ENCODE assay signal across 23 cellular contexts in genomic region chr22:30219668-30220278, GRCh38. TPM values are rescaled to one million over a fixed set of nuclear protein-coding genes. Genes with fewer than 3 reads are reported as not detected.
DNase-seq lines count a peak whose midpoint lies in the region; ATAC-seq and TF ChIP-seq lines count a peak whose summit lies in the region.
"Had no signal": no experiment of that assay in that cellular context is flagged by ENCODE, and none has a peak within 500 bp of the region (broad histone marks: within the 10 kb centered on the region; RNA-seq: fewer than 3 reads in every experiment).

No MANE protein-coding gene starts in this region.

- no peaks in the 10 kb centered on the region for H4K20me1 ChIP-seq in DND-41 (ENCODE audit: insufficient read depth, low read length)

- peaks cover 68% of the 10 kb centered on the region for H3K4me1 Mint-ChIP-seq in T-helper 2 cell treated with Interferon-gamma antibody and Interleukin-4, amounts not matched to agents 5 μg/mL and 100 μg/mL, for 36 hours (ENCODE audit: low read depth)
- peaks cover 75% of the 10 kb centered on the region for H3K4me1 Mint-ChIP-seq in activated T-helper 1 cell treated with anti-CD3 and anti-CD28 coated beads, Interleukin-12 subunit alpha, Interleukin-12 subunit beta, Interleukin-2, Interleukin-4 antibody, amounts not matched to agents 30 ng/mL and 10 ng/mL and 1 ng/mL, durations not matched to agents 14 hours and 24 hours and 36 hours (ENCODE audit: low read depth)
- peaks cover 35 to 60% (median 48%) of the 10 kb centered on the region in 4 donors for H3K4me1 Mint-ChIP-seq in naive thymus-derived CD8-positive, alpha-beta T cell

- peak overlapping the region; percentile 62 for H3K4me3 Mint-ChIP-seq in T-helper 2 cell treated with Interferon-gamma antibody and Interleukin-4, amounts not matched to agents 5 μg/mL and 100 μg/mL, for 36 hours
- H3K4me3 Mint-ChIP-seq in activated T-helper 1 cell treated with anti-CD3 and anti-CD28 coated beads, Interleukin-12 subunit alpha, Interleukin-12 subunit beta, Interleukin-2, Interleukin-4 antibody, amounts not matched to agents 30 ng/mL and 10 ng/mL and 1 ng/mL, durations not matched to agents 14 hours and 24 hours and 36 hours, result no peak overlapping the region
- peak overlapping the region in 8 of 10 donors; percentile 16 to 86 (median 78) for H3K4me3 Mint-ChIP-seq in naive thymus-derived CD8-positive, alpha-beta T cell

- ATAC-seq in DND-41 (ENCODE audit: insufficient read depth, low read depth) (no peak), HG02623 (IDR thresholded peaks at IDR 0.05; ENCODE audit: unreplicated experiment) (no peak)
- ATAC-seq in naive thymus-derived CD8-positive, alpha-beta T cell, result no peak

- no peak for DNase-seq in T-helper 2 cell treated with Interferon-gamma antibody and Interleukin-4, amounts not matched to agents 5 μg/mL and 100 μg/mL, for 36 hours (ENCODE audit: low spot score)
- DNase-seq in T-helper 2 cell (no peak), DND-41 (peak; percentile 39), NCI-H146 treated with DMSO at 0.1 percent for 48 hours (lab: John Stamatoyannopoulos, UW; ENCODE audit: unreplicated experiment) (no peak), cerebellar nuclear complex (lab: John Stamatoyannopoulos, UW) (no peak)
- no peak for DNase-seq in activated T-helper 1 cell treated with anti-CD3 and anti-CD28 coated beads, Interleukin-12 subunit alpha, Interleukin-12 subunit beta, Interleukin-2, Interleukin-4 antibody, amounts not matched to agents 30 ng/mL and 10 ng/mL and 1 ng/mL, durations not matched to agents 14 hours and 24 hours and 36 hours (ENCODE audit: low spot score)
- no peak for DNase-seq in naive thymus-derived CD8-positive, alpha-beta T cell
- DNase-seq: 8988T; effector CD4-positive, alpha-beta T cell; foreskin melanocyte; NCI-H187 treated with DMSO at 0.1 percent for 48 hours; NCI-H2227 treated with DMSO at 0.1 percent for 48 hours; occipital lobe; PC-9; SIG-M5; spleen; stimulated activated CD4-positive, alpha-beta T cell treated with anti-CD3 and anti-CD28 coated beads, Interleukin-4, amount 100 ng/mL, for 4 hours had no signal

- H3K4me1 ChIP-seq in DND-41 (ENCODE audit: insufficient read depth, low read length), result peaks cover 57% of the 10 kb centered on the region

- no peaks in the 10 kb centered on the region for H3K36me3 ChIP-seq in DND-41 (ENCODE audit: insufficient read depth, low read length)
- H3K36me3 ChIP-seq: spleen had no signal

- H3K27me3 ChIP-seq in DND-41 (ENCODE audit: insufficient read depth, low read length, poor library complexity), result no peaks in the 10 kb centered on the region
- H3K27me3 ChIP-seq: hepatocyte, spleen had no signal

- H3K27ac ChIP-seq in DND-41 (ENCODE audit: low read length), result peak overlapping the region; percentile 86
- H3K27ac ChIP-seq: hepatocyte, PC-9, VCaP had no signal

- no peak overlapping the region for H3K4me3 ChIP-seq in DND-41 (ENCODE audit: low read depth in 1 of 2, low read length in 2 of 2)
- H3K4me3 ChIP-seq: hepatocyte, PC-9 had no signal

- no peaks in the 10 kb centered on the region for H3K9me3 Mint-ChIP-seq in T-helper 2 cell treated with Interferon-gamma antibody and Interleukin-4, amounts not matched to agents 5 μg/mL and 100 μg/mL, for 36 hours
- H3K9me3 Mint-ChIP-seq in activated T-helper 1 cell treated with anti-CD3 and anti-CD28 coated beads, Interleukin-12 subunit alpha, Interleukin-12 subunit beta, Interleukin-2, Interleukin-4 antibody, amounts not matched to agents 30 ng/mL and 10 ng/mL and 1 ng/mL, durations not matched to agents 14 hours and 24 hours and 36 hours, result no peaks in the 10 kb centered on the region
- H3K9me3 Mint-ChIP-seq in naive thymus-derived CD8-positive, alpha-beta T cell, result no peaks in the 10 kb centered on the region

- TF ChIP-seq CTCF in DND-41 (IDR thresholded peaks at IDR 0.05; ENCODE audit: borderline replicate concordance, extremely low read depth, low read length, poor library complexity, severe bottlenecking), result no peak

- peak overlapping the region; percentile 89 for H3K27ac Mint-ChIP-seq in T-helper 2 cell treated with Interferon-gamma antibody and Interleukin-4, amounts not matched to agents 5 μg/mL and 100 μg/mL, for 36 hours
- H3K27ac Mint-ChIP-seq in activated T-helper 1 cell treated with anti-CD3 and anti-CD28 coated beads, Interleukin-12 subunit alpha, Interleukin-12 subunit beta, Interleukin-2, Interleukin-4 antibody, amounts not matched to agents 30 ng/mL and 10 ng/mL and 1 ng/mL, durations not matched to agents 14 hours and 24 hours and 36 hours, result peak overlapping the region; percentile 89
- H3K27ac Mint-ChIP-seq in naive thymus-derived CD8-positive, alpha-beta T cell, result peak overlapping the region in 9 of 10 donors; percentile 20 to 94 (median 89)

- intact Hi-C loops in activated T-helper 1 cell treated with anti-CD3 and anti-CD28 coated beads, Interleukin-12 subunit alpha, Interleukin-12 subunit beta, Interleukin-2, Interleukin-4 antibody, amounts not matched to agents 30 ng/mL and 10 ng/mL and 1 ng/mL, durations not matched to agents 14 hours and 24 hours and 36 hours (cut with micrococcal nuclease), result loop anchor here (2.0 kb wide), 3 partner anchors 23 to 35 kb away; partner anchors contain the start of gene LIF

- peak overlapping the region; percentile 52 for H3K9ac ChIP-seq in DND-41 (ENCODE audit: low read depth, low read length)

- H3K36me3 Mint-ChIP-seq in T-helper 2 cell treated with Interferon-gamma antibody and Interleukin-4, amounts not matched to agents 5 μg/mL and 100 μg/mL, for 36 hours (ENCODE audit: low read depth), result peaks cover 1% of the 10 kb centered on the region
- H3K36me3 Mint-ChIP-seq in activated T-helper 1 cell treated with anti-CD3 and anti-CD28 coated beads, Interleukin-12 subunit alpha, Interleukin-12 subunit beta, Interleukin-2, Interleukin-4 antibody, amounts not matched to agents 30 ng/mL and 10 ng/mL and 1 ng/mL, durations not matched to agents 14 hours and 24 hours and 36 hours (ENCODE audit: low read depth), result no peaks in the 10 kb centered on the region
- no peaks in the 10 kb centered on the region for H3K36me3 Mint-ChIP-seq in naive thymus-derived CD8-positive, alpha-beta T cell

- H2AFZ ChIP-seq in DND-41 (ENCODE audit: low read depth, low read length), result no peak overlapping the region; the same call in 1 of the 2 replicates
- H2AFZ ChIP-seq: hepatocyte, PC-9 had no signal

- no peak overlapping the region for H3K4me2 ChIP-seq in DND-41 (ENCODE audit: insufficient read depth, low read length)
- H3K4me2 ChIP-seq: hepatocyte, PC-9 had no signal

- POLR2A ChIA-PET in naive thymus-derived CD8-positive, alpha-beta T cell (lab: Charles Lee), result interaction anchor here (0.6 kb wide), 1 partner anchor 1029 kb away, joined by 3 read pairs; no protein-coding TSS in a partner anchor

- no peaks in the 10 kb centered on the region for H3K9me3 ChIP-seq in DND-41 (ENCODE audit: insufficient read depth, low read length, severe bottlenecking)
- H3K9me3 ChIP-seq: spleen had no signal

- no peaks in the 10 kb centered on the region for H3K27me3 Mint-ChIP-seq in T-helper 2 cell treated with Interferon-gamma antibody and Interleukin-4, amounts not matched to agents 5 μg/mL and 100 μg/mL, for 36 hours (ENCODE audit: low read depth)
- H3K27me3 Mint-ChIP-seq in activated T-helper 1 cell treated with anti-CD3 and anti-CD28 coated beads, Interleukin-12 subunit alpha, Interleukin-12 subunit beta, Interleukin-2, Interleukin-4 antibody, amounts not matched to agents 30 ng/mL and 10 ng/mL and 1 ng/mL, durations not matched to agents 14 hours and 24 hours and 36 hours (ENCODE audit: insufficient read depth), result no peaks in the 10 kb centered on the region
- H3K27me3 Mint-ChIP-seq in naive thymus-derived CD8-positive, alpha-beta T cell, result no peaks in the 10 kb centered on the region

- H3K79me2 ChIP-seq in DND-41 (ENCODE audit: insufficient read depth, low read length), result no peaks in the 10 kb centered on the region
- H3K79me2 ChIP-seq: hepatocyte had no signal

RNA-seq across cellular contexts. Expression of gene LIF, which starts 26.8 kb away (rescaled TPM):
- total RNA-seq in activated T-helper 1 cell treated with anti-CD3 and anti-CD28 coated beads, Interleukin-12 subunit alpha, Interleukin-12 subunit beta, Interleukin-2, Interleukin-4 antibody, amounts not matched to agents 30 ng/mL and 10 ng/mL and 1 ng/mL, durations not matched to agents 14 hours and 24 hours and 36 hours, result 450 and 455 TPM in 2 replicates
- total RNA-seq in naive thymus-derived CD8-positive, alpha-beta T cell, result not detected
- polyA plus RNA-seq in naive thymus-derived CD8-positive, alpha-beta T cell, result not detected
- total RNA-seq: occipital lobe had no signal

RNA-seq across cellular contexts. Expression of gene OSM, which starts 46.9 kb away (rescaled TPM):
- 76.7 and 78.3 TPM in 2 replicates for total RNA-seq in activated T-helper 1 cell treated with anti-CD3 and anti-CD28 coated beads, Interleukin-12 subunit alpha, Interleukin-12 subunit beta, Interleukin-2, Interleukin-4 antibody, amounts not matched to agents 30 ng/mL and 10 ng/mL and 1 ng/mL, durations not matched to agents 14 hours and 24 hours and 36 hours
- total RNA-seq in naive thymus-derived CD8-positive, alpha-beta T cell, result 1 to 10 TPM in 1 of 2 experiments, under 1 TPM in 1; 0.81 to 1.1 TPM
- 10 to 100 TPM in 1 of 3 donors, 1 to 10 TPM in 2; 4.4 to 11.6 (median 4.4) TPM for polyA plus RNA-seq in naive thymus-derived CD8-positive, alpha-beta T cell
- total RNA-seq: astrocyte, G401, PC-9 had no signal
- polyA plus RNA-seq: BJ, hepatocyte had no signal

Comparison
In these comparisons a context has a peak if more than half of its experiments do, and no peak if none do; other contexts are left out.
1. RNA of gene LIF, which starts 26.8 kb away (total RNA-seq): 450 to 455 TPM in activated T-helper 1 cell treated with anti-CD3 and anti-CD28 coated beads, Interleukin-12 subunit alpha, Interleukin-12 subunit beta, Interleukin-2, Interleukin-4 antibody, amounts not matched to agents 30 ng/mL and 10 ng/mL and 1 ng/mL, durations not matched to agents 14 hours and 24 hours and 36 hours; not detected in naive thymus-derived CD8-positive, alpha-beta T cell; every median in the first group is over 100 times any median in the second.
2. RNA of gene OSM, which starts 46.9 kb away (total RNA-seq): 76.7 to 78.3 TPM in activated T-helper 1 cell treated with anti-CD3 and anti-CD28 coated beads, Interleukin-12 subunit alpha, Interleukin-12 subunit beta, Interleukin-2, Interleukin-4 antibody, amounts not matched to agents 30 ng/mL and 10 ng/mL and 1 ng/mL, durations not matched to agents 14 hours and 24 hours and 36 hours; 0.81 to 1.1 TPM in naive thymus-derived CD8-positive, alpha-beta T cell; every median in the first group is over 10 times any median in the second.
3. Peak in every context shown above with its lines, with median percentiles within 50 percentile points of each other: H3K27ac Mint-ChIP-seq.